10 cellular contexts compared by ENCODE assay signal in genomic region chr9:113406353-113406752, GRCh38. TPM values are rescaled to one million over a fixed set of nuclear protein-coding genes. Genes with fewer than 3 reads are reported as not detected.
DNase-seq lines count a peak whose midpoint lies in the region; ATAC-seq, FAIRE-seq and TF ChIP-seq lines count a peak whose summit lies in the region.
"Not testable (repeated sequence)": the region's sequence is repeated elsewhere in the genome, so short reads cannot be mapped to it uniquely, and the experiment has no call there.
"Had no signal": no experiment of that assay in that cellular context is flagged by ENCODE, and none has a peak within 500 bp of the region (broad histone marks: within the 10 kb centered on the region; RNA-seq: fewer than 3 reads in every experiment).

No MANE protein-coding gene starts in this region.

- peak overlapping the region in 2 of 4 donors; percentile 83 to 88 for H3K4me3 Mint-ChIP-seq in CD4-positive, CD25-positive, alpha-beta regulatory T cell
- H3K4me3 Mint-ChIP-seq in activated naive CD8-positive, alpha-beta T cell; effector memory CD8-positive, alpha-beta T cell: not testable (repeated sequence)

- peaks cover 16% of the 10 kb centered on the region for H3K4me1 ChIP-seq in CD4-positive, CD25-positive, alpha-beta regulatory T cell (ENCODE audit: control insufficient read depth, insufficient read depth, low read length, poor library complexity, severe bottlenecking)
- H3K4me1 ChIP-seq in HepG2 (ENCODE audit: insufficient read depth, low read length) (peaks cover 36% of the 10 kb centered on the region), neutrophil (ENCODE audit: control insufficient read depth in 1 of 2, insufficient read depth in 1 of 2, low read depth in 1 of 2, low read length in 1 of 2) (peaks cover 64 to 68% of the 10 kb centered on the region in 2 experiments), transverse colon (peaks cover 6 to 30% (median 18%) of the 10 kb centered on the region in 4 donors)

- H3K9ac ChIP-seq in HepG2 (ENCODE audit: insufficient read depth, low read depth, low read length): not testable (repeated sequence)

- H3K4me2 ChIP-seq in HepG2 (ENCODE audit: low read depth, low read length): not testable (repeated sequence)

- ATAC-seq in CD4-positive, CD25-positive, alpha-beta regulatory T cell (ENCODE audit: low read depth in 2 of 2); effector memory CD8-positive, alpha-beta T cell (replicated peaks); HepG2: not testable (repeated sequence)

- H3K79me2 ChIP-seq in HepG2 (ENCODE audit: insufficient read depth, low read length): peaks cover 12% of the 10 kb centered on the region

- not testable (repeated sequence) for DNase-seq in CD4-positive, CD25-positive, alpha-beta regulatory T cell; HL-60 (ENCODE audit: low read depth in 1 of 2, low spot score in 1 of 2); WERI-Rb-1; effector memory CD8-positive, alpha-beta T cell; HepG2 (ENCODE audit: low spot score); transverse colon

- H3K27me3 ChIP-seq in CD4-positive, CD25-positive, alpha-beta regulatory T cell (ENCODE audit: control insufficient read depth, insufficient read depth, low read length); HL-60 (ENCODE audit: insufficient read depth, poor library complexity, severe bottlenecking); WERI-Rb-1 (ENCODE audit: insufficient read depth, low read depth, severe bottlenecking); HepG2 (ENCODE audit: control insufficient read depth in 1 of 2, insufficient read depth in 2 of 2, low read length in 2 of 2); neutrophil; transverse colon: not testable (repeated sequence)

- POLR2A ChIA-PET in HepG2 (lab: Yijun Ruan, JAX): interaction anchor here (1.1 to 2.2 kb wide), 3 partner anchors 19 to 244 kb away, joined by 3 to 6 read pairs (median 3); partner anchors contain the start of gene WDR31

- H3K27ac ChIP-seq in CD4-positive, CD25-positive, alpha-beta regulatory T cell (ENCODE audit: insufficient read depth, low read length, poor library complexity, severe bottlenecking); HepG2 (ENCODE audit: extremely low read length, insufficient read depth, low read length): not testable (repeated sequence)
- H3K27ac ChIP-seq in HL-60 (replicated peaks) (peak overlapping the region; percentile 51), WERI-Rb-1 (peak overlapping the region; percentile 36), neutrophil (peak overlapping the region; percentile 40), transverse colon (peak overlapping the region; percentile 36 to 54 (median 52))

- not testable (repeated sequence) for TF ChIP-seq CTCF in HL-60 (IDR thresholded peaks at IDR 0.05; ENCODE audit: insufficient read depth, low read length); WERI-Rb-1 (IDR thresholded peaks at IDR 0.05; ENCODE audit: low read depth, low read length); HepG2 (CRISPR knock-in tag; IDR thresholded peaks at IDR 0.05); neutrophil (IDR thresholded peaks at IDR 0.05); transverse colon (IDR thresholded peaks at IDR 0.05)

- H3K9me3 Mint-ChIP-seq in CD4-positive, CD25-positive, alpha-beta regulatory T cell; activated naive CD8-positive, alpha-beta T cell (ENCODE audit: low read depth); effector memory CD8-positive, alpha-beta T cell: not testable (repeated sequence)

- not testable (repeated sequence) for TF ChIP-seq RAD21 in HepG2 (CRISPR knock-in tag; IDR thresholded peaks at IDR 0.05)

- intact Hi-C loops in HepG2 (cut with micrococcal nuclease; ENCODE audit: unreplicated experiment) (loop anchor here (10.0 kb wide), 1 partner anchor 132 kb away; the partner anchor contains the start of genes CDC26 and PRPF4), transverse colon (cut with DNase I; ENCODE audit: low total_unique reads) (loop anchor here (10.0 kb wide), 1 partner anchor 62 kb away; the partner anchor contains the start of genes BSPRY and WDR31)

- not testable (repeated sequence) for H3K36me3 ChIP-seq in CD4-positive, CD25-positive, alpha-beta regulatory T cell (ENCODE audit: control insufficient read depth, insufficient read depth, low read length); neutrophil
- H3K36me3 ChIP-seq in WERI-Rb-1: peaks cover 39% of the 10 kb centered on the region
- peaks cover 0 to 19% of the 10 kb centered on the region in 2 experiments; a peak in 3 of 5 replicates for H3K36me3 ChIP-seq in HepG2 (replicated peaks in 1 of 2; ENCODE audit: control insufficient read depth in 1 of 2, insufficient read depth in 2 of 2, low read length in 2 of 2)
- H3K36me3 ChIP-seq in transverse colon: peaks cover 0 to 11% (median 0%) of the 10 kb centered on the region in 4 donors

- H3K9me3 ChIP-seq in CD4-positive, CD25-positive, alpha-beta regulatory T cell (ENCODE audit: control insufficient read depth in 2 of 2, low read length in 2 of 2); WERI-Rb-1 (ENCODE audit: severe bottlenecking); HepG2 (ENCODE audit: low read length); neutrophil; transverse colon: not testable (repeated sequence)

- peaks cover 11 to 54% (median 32%) of the 10 kb centered on the region in 4 donors for H3K4me1 Mint-ChIP-seq in CD4-positive, CD25-positive, alpha-beta regulatory T cell
- peaks cover 35% of the 10 kb centered on the region for H3K4me1 Mint-ChIP-seq in activated naive CD8-positive, alpha-beta T cell (ENCODE audit: low read depth)
- H3K4me1 Mint-ChIP-seq in effector memory CD8-positive, alpha-beta T cell (ENCODE audit: low read depth in 2 of 2): peaks cover 28 to 29% of the 10 kb centered on the region in 2 donors

- CTCF ChIA-PET in HepG2 (lab: Yijun Ruan, JAX; ENCODE audit: low intra/inter-chr PET ratio, low total read pairs): interaction anchor here (0.9 to 4.4 kb wide), 5 partner anchors 43 to 97 kb away, joined by 3 to 28 read pairs (median 7); no protein-coding TSS in a partner anchor

- H3K36me3 Mint-ChIP-seq in CD4-positive, CD25-positive, alpha-beta regulatory T cell: peaks cover 19% of the 10 kb centered on the region
- not testable (repeated sequence) for H3K36me3 Mint-ChIP-seq in activated naive CD8-positive, alpha-beta T cell
- H3K36me3 Mint-ChIP-seq in effector memory CD8-positive, alpha-beta T cell (ENCODE audit: insufficient read depth): peaks cover 49% of the 10 kb centered on the region

- not testable (repeated sequence) for TF ChIP-seq EP300 in HepG2 (IDR thresholded peaks at IDR 0.05; ENCODE audit: low read depth in 2 of 2, low read length in 2 of 2); HepG2 (CRISPR knock-in tag; IDR thresholded peaks at IDR 0.05; ENCODE audit: borderline replicate concordance); transverse colon (IDR thresholded peaks at IDR 0.05; ENCODE audit: low read depth)

- not testable (repeated sequence) for H3K27me3 Mint-ChIP-seq in CD4-positive, CD25-positive, alpha-beta regulatory T cell; activated naive CD8-positive, alpha-beta T cell; effector memory CD8-positive, alpha-beta T cell

- FAIRE-seq in HepG2 (lab: Jason Lieb, UNC): not testable (repeated sequence)

- H3K4me3 ChIP-seq in CD4-positive, CD25-positive, alpha-beta regulatory T cell (ENCODE audit: low read depth, low read length); HL-60 (replicated peaks; ENCODE audit: insufficient read depth, low read length); WERI-Rb-1 (ENCODE audit: low read depth, low read length); HepG2 (replicated peaks in 1 of 3; ENCODE audit: insufficient read depth in 1 of 3, low read depth in 2 of 3, low read length in 3 of 3); neutrophil (ENCODE audit: low read depth in 1 of 2, low read length in 1 of 2); transverse colon: not testable (repeated sequence)

- peak overlapping the region in 2 of 3 donors; percentile 90 to 99 for H3K27ac Mint-ChIP-seq in CD4-positive, CD25-positive, alpha-beta regulatory T cell
- peak overlapping the region; percentile 89 for H3K27ac Mint-ChIP-seq in activated naive CD8-positive, alpha-beta T cell
- H3K27ac Mint-ChIP-seq in effector memory CD8-positive, alpha-beta T cell: peak overlapping the region; percentile 16 to 84

- not testable (repeated sequence) for H2AFZ ChIP-seq in HepG2 (ENCODE audit: low read length)

- BruUV-seq in HepG2 (replicated peaks; lab: Mats Ljungman, UMichigan): not testable (repeated sequence)

- TF ChIP-seq POLR2A in HepG2 (IDR thresholded peaks at IDR 0.05; ENCODE audit: insufficient read depth in 1 of 2, low read depth in 2 of 2, low read length in 2 of 2); transverse colon (IDR thresholded peaks at IDR 0.05): not testable (repeated sequence)

- over 99% methylated on average over 9 of the region's 9 CpGs for WGBS in HepG2 (ENCODE audit: low lambda C conversion rate)
- 86 to 87% methylated on average over 3 to 9 of the region's 9 CpGs for WGBS in transverse colon (ENCODE audit: low coverage in 1 of 2), 2 donors

- H4K20me1 ChIP-seq in HepG2 (ENCODE audit: insufficient read depth, low read length): not testable (repeated sequence)

- in situ Hi-C loops in HepG2 (cut with HindIII; ENCODE audit: extremely low pct_ligation_motif_present, low pct_unique_long_range_greater_than_20kb): not testable (repeated sequence)
- in situ Hi-C loops in transverse colon (cut with MboI; ENCODE audit: low pct_ligation_motif_present in 1 of 4, low pct_unique_long_range_greater_than_20kb in 1 of 4, low sequenced_read_pairs in 3 of 4): loop anchor here in 3 of 4 donors (10.0 kb wide), 3 partner anchors 92 to 132 kb away; partner anchors contain the start of genes CDC26 (in 3 of the 3), PRPF4 (in 3 of the 3) and RNF183 (in 1 of the 3)

RNA-seq across cellular contexts. Expression of gene POLE3, which starts 4.1 kb away (rescaled TPM):
- 58.0 TPM for total RNA-seq in CD4-positive, CD25-positive, alpha-beta regulatory T cell
- polyA plus RNA-seq in CD4-positive, CD25-positive, alpha-beta regulatory T cell: 100 to 1,000 TPM; 114 to 160 (median 137) TPM
- total RNA-seq in HepG2 (2016; rRNA removed; fragmentation: Illumina TruSeq; extraction: Trizol): 77.2 and 93.1 TPM in 2 replicates
- total RNA-seq in HepG2 (2016; cell fraction: cytosol; rRNA removed; fragmentation: Illumina TruSeq; extraction: Trizol; ENCODE audit: low read depth): 16.4 and 16.7 TPM in 2 replicates
- 79.2 and 96.3 TPM in 2 replicates for total RNA-seq in HepG2 (2016; cell fraction: insoluble cytoplasmic fraction; rRNA removed; fragmentation: Illumina TruSeq; extraction: Trizol)
- total RNA-seq in HepG2 (2016; cell fraction: membrane; rRNA removed; fragmentation: Illumina TruSeq; extraction: Trizol): 47.2 and 48.0 TPM in 2 replicates
- 34.4 and 38.5 TPM in 2 replicates for total RNA-seq in HepG2 (2016; cell fraction: nucleus; rRNA removed; fragmentation: Illumina TruSeq; extraction: Trizol)
- 25.9 and 36.0 TPM in 2 replicates for polyA plus RNA-seq in HepG2 (2011; rRNA removed)
- 23.9 and 28.7 TPM in 2 replicates for polyA plus RNA-seq in HepG2 (2011; cell fraction: cytosol; rRNA removed)
- 30.3 and 34.7 TPM in 2 replicates for polyA plus RNA-seq in HepG2 (2011; cell fraction: nucleus; rRNA removed)
- polyA plus RNA-seq in HepG2 (2012): 17.9 and 29.2 TPM in 2 replicates
- 15.0 and 17.3 TPM in 2 replicates for polyA plus RNA-seq in HepG2 (2016; cell fraction: cytosol; fragmentation: Illumina TruSeq; extraction: Trizol; ENCODE audit: low read depth)
- polyA plus RNA-seq in HepG2 (2016; cell fraction: insoluble cytoplasmic fraction; fragmentation: Illumina TruSeq; extraction: Trizol; ENCODE audit: low read depth): 103 and 111 TPM in 2 replicates
- polyA plus RNA-seq in HepG2 (2016; cell fraction: membrane; fragmentation: Illumina TruSeq; extraction: Trizol; ENCODE audit: low read depth): 40.3 and 43.4 TPM in 2 replicates
- polyA plus RNA-seq in HepG2 (2016; cell fraction: nucleus; fragmentation: Illumina TruSeq; extraction: Trizol; ENCODE audit: insufficient read depth, low read depth): 75.6 and 79.1 TPM in 2 replicates
- polyA minus RNA-seq in HepG2 (2011; rRNA and poly(A)+ RNA removed; ENCODE audit: low replicate concordance): 17.7 and 85.1 TPM in 2 replicates
- polyA minus RNA-seq in HepG2 (2011; cell fraction: cytosol; rRNA and poly(A)+ RNA removed): 7.1 and 10.4 TPM in 2 replicates
- polyA minus RNA-seq in HepG2 (2011; cell fraction: nucleus; rRNA and poly(A)+ RNA removed): 12.1 and 14.3 TPM in 2 replicates
- 10 to 100 TPM in 3 of 4 donors, 1 to 10 TPM in 1; 4.2 to 58.7 (median 24.4) TPM for total RNA-seq in transverse colon

RNA-seq across cellular contexts. Expression of gene C9orf43, which starts 4.2 kb away (rescaled TPM):
- total RNA-seq in CD4-positive, CD25-positive, alpha-beta regulatory T cell: 0.35 TPM
- under 1 TPM in 3 of 4 donors, not detected in 1; 0.12 to 0.48 (median 0.23) TPM for polyA plus RNA-seq in CD4-positive, CD25-positive, alpha-beta regulatory T cell
- 0.18 and 0.31 TPM in 2 replicates for total RNA-seq in HepG2 (2016; rRNA removed; fragmentation: Illumina TruSeq; extraction: Trizol)
- 1.0 and 1.1 TPM in 2 replicates for total RNA-seq in HepG2 (2016; cell fraction: cytosol; rRNA removed; fragmentation: Illumina TruSeq; extraction: Trizol; ENCODE audit: low read depth)
- total RNA-seq in HepG2 (2016; cell fraction: insoluble cytoplasmic fraction; rRNA removed; fragmentation: Illumina TruSeq; extraction: Trizol): 0.22 and 0.30 TPM in 2 replicates
- 0.86 and 1.2 TPM in 2 replicates for total RNA-seq in HepG2 (2016; cell fraction: membrane; rRNA removed; fragmentation: Illumina TruSeq; extraction: Trizol)
- total RNA-seq in HepG2 (2016; cell fraction: nucleus; rRNA removed; fragmentation: Illumina TruSeq; extraction: Trizol): 0.31 and 0.34 TPM in 2 replicates
- 0.14 and 0.24 TPM in 2 replicates for polyA plus RNA-seq in HepG2 (2011; rRNA removed)
- 0.13 and 0.21 TPM in 2 replicates for polyA plus RNA-seq in HepG2 (2011; cell fraction: cytosol; rRNA removed)
- polyA plus RNA-seq in HepG2 (2011; cell fraction: nucleus; rRNA removed): 0.13 and 0.16 TPM in 2 replicates
- polyA plus RNA-seq in HepG2 (2012): 0.16 and 0.21 TPM in 2 replicates
- polyA plus RNA-seq in HepG2 (2016; cell fraction: cytosol; fragmentation: Illumina TruSeq; extraction: Trizol; ENCODE audit: low read depth): 0.17 and 0.55 TPM in 2 replicates
- polyA plus RNA-seq in HepG2 (2016; cell fraction: insoluble cytoplasmic fraction; fragmentation: Illumina TruSeq; extraction: Trizol; ENCODE audit: low read depth): 0.55 and 0.64 TPM in 2 replicates
- polyA plus RNA-seq in HepG2 (2016; cell fraction: membrane; fragmentation: Illumina TruSeq; extraction: Trizol; ENCODE audit: low read depth): 0.66 and 0.74 TPM in 2 replicates
- polyA plus RNA-seq in HepG2 (2016; cell fraction: nucleus; fragmentation: Illumina TruSeq; extraction: Trizol; ENCODE audit: insufficient read depth, low read depth): 0.22 and 0.23 TPM in 2 replicates
- polyA minus RNA-seq in HepG2 (2011; rRNA and poly(A)+ RNA removed; ENCODE audit: low replicate concordance): 0.46 and 3.7 TPM in 2 replicates
- 0.26 and 0.30 TPM in 2 replicates for polyA minus RNA-seq in HepG2 (2011; cell fraction: cytosol; rRNA and poly(A)+ RNA removed)
- 0.77 and 0.99 TPM in 2 replicates for polyA minus RNA-seq in HepG2 (2011; cell fraction: nucleus; rRNA and poly(A)+ RNA removed)
- total RNA-seq in transverse colon: under 1 TPM in 1 of 4 donors, not detected in 3; 0.75 TPM

RNA-seq across cellular contexts. Expression of gene ALAD, which starts 5.3 kb away (rescaled TPM):
- 27.8 TPM for total RNA-seq in CD4-positive, CD25-positive, alpha-beta regulatory T cell
- 10 to 100 TPM; 20.3 to 22.4 (median 21.8) TPM for polyA plus RNA-seq in CD4-positive, CD25-positive, alpha-beta regulatory T cell
- 21.8 and 23.0 TPM in 2 replicates for total RNA-seq in HepG2 (2016; rRNA removed; fragmentation: Illumina TruSeq; extraction: Trizol)
- total RNA-seq in HepG2 (2016; cell fraction: cytosol; rRNA removed; fragmentation: Illumina TruSeq; extraction: Trizol; ENCODE audit: low read depth): 5.0 and 5.9 TPM in 2 replicates
- 21.5 and 22.8 TPM in 2 replicates for total RNA-seq in HepG2 (2016; cell fraction: insoluble cytoplasmic fraction; rRNA removed; fragmentation: Illumina TruSeq; extraction: Trizol)
- total RNA-seq in HepG2 (2016; cell fraction: membrane; rRNA removed; fragmentation: Illumina TruSeq; extraction: Trizol): 9.1 and 9.2 TPM in 2 replicates
- 16.1 and 20.0 TPM in 2 replicates for total RNA-seq in HepG2 (2016; cell fraction: nucleus; rRNA removed; fragmentation: Illumina TruSeq; extraction: Trizol)
- polyA plus RNA-seq in HepG2 (2011; rRNA removed): 30.1 and 40.5 TPM in 2 replicates
- 15.7 and 16.1 TPM in 2 replicates for polyA plus RNA-seq in HepG2 (2011; cell fraction: cytosol; rRNA removed)
- polyA plus RNA-seq in HepG2 (2011; cell fraction: nucleus; rRNA removed): 75.9 and 98.7 TPM in 2 replicates
- polyA plus RNA-seq in HepG2 (2012): 48.3 and 58.9 TPM in 2 replicates
- 6.7 and 7.3 TPM in 2 replicates for polyA plus RNA-seq in HepG2 (2016; cell fraction: cytosol; fragmentation: Illumina TruSeq; extraction: Trizol; ENCODE audit: low read depth)
- polyA plus RNA-seq in HepG2 (2016; cell fraction: insoluble cytoplasmic fraction; fragmentation: Illumina TruSeq; extraction: Trizol; ENCODE audit: low read depth): 21.4 and 28.7 TPM in 2 replicates
- 8.7 and 9.0 TPM in 2 replicates for polyA plus RNA-seq in HepG2 (2016; cell fraction: membrane; fragmentation: Illumina TruSeq; extraction: Trizol; ENCODE audit: low read depth)
- 44.4 and 47.1 TPM in 2 replicates for polyA plus RNA-seq in HepG2 (2016; cell fraction: nucleus; fragmentation: Illumina TruSeq; extraction: Trizol; ENCODE audit: insufficient read depth, low read depth)
- polyA minus RNA-seq in HepG2 (2011; rRNA and poly(A)+ RNA removed; ENCODE audit: low replicate concordance): 22.4 and 56.5 TPM in 2 replicates
- polyA minus RNA-seq in HepG2 (2011; cell fraction: cytosol; rRNA and poly(A)+ RNA removed): 9.6 and 11.1 TPM in 2 replicates
- 31.4 and 34.3 TPM in 2 replicates for polyA minus RNA-seq in HepG2 (2011; cell fraction: nucleus; rRNA and poly(A)+ RNA removed)
- total RNA-seq in transverse colon: 100 to 1,000 TPM in 1 of 4 donors, 10 to 100 TPM in 3; 18.5 to 107 (median 63.0) TPM

RNA-seq across cellular contexts. Expression of gene HDHD3, which starts 29.6 kb away (rescaled TPM):
- total RNA-seq in CD4-positive, CD25-positive, alpha-beta regulatory T cell: 14.3 TPM
- polyA plus RNA-seq in CD4-positive, CD25-positive, alpha-beta regulatory T cell: 10 to 100 TPM; 36.8 to 52.6 (median 46.5) TPM
- total RNA-seq in HepG2 (2016; rRNA removed; fragmentation: Illumina TruSeq; extraction: Trizol): 23.0 and 23.1 TPM in 2 replicates
- 9.0 and 12.1 TPM in 2 replicates for total RNA-seq in HepG2 (2016; cell fraction: cytosol; rRNA removed; fragmentation: Illumina TruSeq; extraction: Trizol; ENCODE audit: low read depth)
- 24.5 and 26.6 TPM in 2 replicates for total RNA-seq in HepG2 (2016; cell fraction: insoluble cytoplasmic fraction; rRNA removed; fragmentation: Illumina TruSeq; extraction: Trizol)
- 14.8 and 21.9 TPM in 2 replicates for total RNA-seq in HepG2 (2016; cell fraction: membrane; rRNA removed; fragmentation: Illumina TruSeq; extraction: Trizol)
- total RNA-seq in HepG2 (2016; cell fraction: nucleus; rRNA removed; fragmentation: Illumina TruSeq; extraction: Trizol): 20.3 and 23.2 TPM in 2 replicates
- polyA plus RNA-seq in HepG2 (2011; rRNA removed): 38.5 and 52.1 TPM in 2 replicates
- polyA plus RNA-seq in HepG2 (2011; cell fraction: cytosol; rRNA removed): 42.5 and 45.1 TPM in 2 replicates
- polyA plus RNA-seq in HepG2 (2011; cell fraction: nucleus; rRNA removed): 48.3 and 66.3 TPM in 2 replicates
- polyA plus RNA-seq in HepG2 (2012): 22.4 and 28.2 TPM in 2 replicates
- 3.9 and 7.9 TPM in 2 replicates for polyA plus RNA-seq in HepG2 (2016; cell fraction: cytosol; fragmentation: Illumina TruSeq; extraction: Trizol; ENCODE audit: low read depth)
- 21.1 and 26.6 TPM in 2 replicates for polyA plus RNA-seq in HepG2 (2016; cell fraction: insoluble cytoplasmic fraction; fragmentation: Illumina TruSeq; extraction: Trizol; ENCODE audit: low read depth)
- 9.6 and 14.6 TPM in 2 replicates for polyA plus RNA-seq in HepG2 (2016; cell fraction: membrane; fragmentation: Illumina TruSeq; extraction: Trizol; ENCODE audit: low read depth)
- polyA plus RNA-seq in HepG2 (2016; cell fraction: nucleus; fragmentation: Illumina TruSeq; extraction: Trizol; ENCODE audit: insufficient read depth, low read depth): 59.1 and 62.1 TPM in 2 replicates
- polyA minus RNA-seq in HepG2 (2011; rRNA and poly(A)+ RNA removed; ENCODE audit: low replicate concordance): 23.3 and 44.1 TPM in 2 replicates
- polyA minus RNA-seq in HepG2 (2011; cell fraction: cytosol; rRNA and poly(A)+ RNA removed): 15.5 and 15.6 TPM in 2 replicates
- polyA minus RNA-seq in HepG2 (2011; cell fraction: nucleus; rRNA and poly(A)+ RNA removed): 18.0 and 26.0 TPM in 2 replicates
- 100 to 1,000 TPM; 156 to 269 (median 237) TPM for total RNA-seq in transverse colon

RNA-seq across cellular contexts. Expression of gene BSPRY, which starts 57.0 kb away (rescaled TPM):
- total RNA-seq in CD4-positive, CD25-positive, alpha-beta regulatory T cell: 0.57 TPM
- polyA plus RNA-seq in CD4-positive, CD25-positive, alpha-beta regulatory T cell: 1 to 10 TPM in 1 of 4 donors, under 1 TPM in 3; 0.39 to 1.3 (median 0.56) TPM
- 0.09 and 0.13 TPM in 2 replicates for total RNA-seq in HepG2 (2016; rRNA removed; fragmentation: Illumina TruSeq; extraction: Trizol)
- 0.09 TPM in 1 of 2 replicates, not detected in the other for total RNA-seq in HepG2 (2016; cell fraction: cytosol; rRNA removed; fragmentation: Illumina TruSeq; extraction: Trizol; ENCODE audit: low read depth)
- 0.17 and 0.18 TPM in 2 replicates for total RNA-seq in HepG2 (2016; cell fraction: insoluble cytoplasmic fraction; rRNA removed; fragmentation: Illumina TruSeq; extraction: Trizol)
- total RNA-seq in HepG2 (2016; cell fraction: membrane; rRNA removed; fragmentation: Illumina TruSeq; extraction: Trizol): 0.06 and 0.21 TPM in 2 replicates
- total RNA-seq in HepG2 (2016; cell fraction: nucleus; rRNA removed; fragmentation: Illumina TruSeq; extraction: Trizol): 0.19 and 0.22 TPM in 2 replicates
- 0.26 and 0.37 TPM in 2 replicates for polyA plus RNA-seq in HepG2 (2011; rRNA removed)
- 0.31 and 0.40 TPM in 2 replicates for polyA plus RNA-seq in HepG2 (2011; cell fraction: cytosol; rRNA removed)
- 0.53 and 0.57 TPM in 2 replicates for polyA plus RNA-seq in HepG2 (2011; cell fraction: nucleus; rRNA removed)
- polyA plus RNA-seq in HepG2 (2012): 0.20 and 0.25 TPM in 2 replicates
- 0.07 and 0.14 TPM in 2 replicates for polyA plus RNA-seq in HepG2 (2016; cell fraction: cytosol; fragmentation: Illumina TruSeq; extraction: Trizol; ENCODE audit: low read depth)
- 0.10 TPM in 1 of 2 replicates, not detected in the other for polyA plus RNA-seq in HepG2 (2016; cell fraction: insoluble cytoplasmic fraction; fragmentation: Illumina TruSeq; extraction: Trizol; ENCODE audit: low read depth)
- polyA plus RNA-seq in HepG2 (2016; cell fraction: membrane; fragmentation: Illumina TruSeq; extraction: Trizol; ENCODE audit: low read depth): 0.08 and 0.09 TPM in 2 replicates
- 0.47 TPM in 1 of 2 replicates, not detected in the other for polyA plus RNA-seq in HepG2 (2016; cell fraction: nucleus; fragmentation: Illumina TruSeq; extraction: Trizol; ENCODE audit: insufficient read depth, low read depth)
- polyA minus RNA-seq in HepG2 (2011; rRNA and poly(A)+ RNA removed; ENCODE audit: low replicate concordance): 0.12 TPM in 1 of 2 replicates, not detected in the other
- polyA minus RNA-seq in HepG2 (2011; cell fraction: cytosol; rRNA and poly(A)+ RNA removed): not detected in 2 replicates
- polyA minus RNA-seq in HepG2 (2011; cell fraction: nucleus; rRNA and poly(A)+ RNA removed): 0.25 TPM in 1 of 2 replicates, not detected in the other
- 10 to 100 TPM in 3 of 4 donors, 1 to 10 TPM in 1; 9.0 to 36.8 (median 26.8) TPM for total RNA-seq in transverse colon
- total RNA-seq: H4, HFFc6 had no signal
